8 cellular contexts compared by ENCODE assay signal in the genomic region with DNA sequence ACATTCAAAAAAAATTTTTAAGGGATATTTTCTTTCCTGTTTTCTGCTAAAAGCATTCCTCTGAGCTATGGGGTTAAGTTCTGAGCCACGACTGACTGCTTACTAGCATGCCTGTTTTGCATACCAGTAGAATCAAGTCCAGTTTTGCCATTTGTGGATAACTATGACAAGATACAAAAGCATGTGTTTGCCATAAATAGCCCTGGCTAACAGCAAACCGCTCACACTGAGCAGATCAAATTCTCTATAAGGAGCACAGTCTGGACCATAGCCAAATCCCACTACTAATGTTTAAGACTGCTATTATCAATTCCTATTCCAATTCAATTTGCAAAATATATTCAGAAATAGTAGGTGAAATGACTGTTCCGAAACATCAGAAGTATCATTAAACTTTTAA. TPM values are rescaled to one million over a fixed set of nuclear protein-coding genes. Genes with fewer than 3 reads are reported as not detected.
DNase-seq lines count a peak whose midpoint lies in the region; ATAC-seq, FAIRE-seq and TF ChIP-seq lines count a peak whose summit lies in the region.

No MANE protein-coding gene starts in this region.

- no peak overlapping the region for H3K9ac ChIP-seq in keratinocyte (ENCODE audit: control insufficient read depth, extremely low read depth, insufficient read depth, low read length)

- no peak overlapping the region for H3K4me3 Mint-ChIP-seq in activated naive CD4-positive, alpha-beta T cell treated with anti-CD3 and anti-CD28 coated beads, Interleukin-2, amount 10 ng/mL, durations not matched to agents 7 days and 5 days

- H3K4me1 Mint-ChIP-seq in activated naive CD4-positive, alpha-beta T cell treated with anti-CD3 and anti-CD28 coated beads, Interleukin-2, amount 10 ng/mL, durations not matched to agents 7 days and 5 days, result peaks cover 21% of the 10 kb centered on the region

- CTCF ChIA-PET in activated naive CD4-positive, alpha-beta T cell treated with anti-CD3 and anti-CD28 coated beads, Interleukin-2, amount 10 ng/mL, durations not matched to agents 7 days and 5 days (lab: Charles Lee), result interaction anchor here (2.7 kb wide), 1 partner anchor 12 kb away, joined by 10 read pairs; no protein-coding TSS in a partner anchor

- H3K36me3 ChIP-seq in keratinocyte (ENCODE audit: control insufficient read depth in 2 of 2, extremely low read depth in 1 of 2, insufficient read depth in 2 of 2, low read length in 2 of 2), result peaks cover 0 to 4% of the 10 kb centered on the region in 2 experiments

- ATAC-seq in GM18520 (IDR thresholded peaks at IDR 0.05; ENCODE audit: unreplicated experiment) (peak; percentile 29), HG03432 (IDR thresholded peaks at IDR 0.05; ENCODE audit: unreplicated experiment) (peak; percentile 40), SK-N-SH treated with all-trans-retinoic acid at 6 μM for 48 hours (peak; percentile 82), GM21515 (IDR thresholded peaks at IDR 0.05; ENCODE audit: unreplicated experiment) (no peak)

- FAIRE-seq in keratinocyte (lab: Jason Lieb, UNC), result peak; percentile 57

- no peak overlapping the region for H2AFZ ChIP-seq in keratinocyte (ENCODE audit: control insufficient read depth, low read length)

- no peaks in the 10 kb centered on the region for H3K9me3 Mint-ChIP-seq in activated naive CD4-positive, alpha-beta T cell treated with anti-CD3 and anti-CD28 coated beads, Interleukin-2, amount 10 ng/mL, durations not matched to agents 7 days and 5 days

- H3K27me3 ChIP-seq in keratinocyte (ENCODE audit: control insufficient read depth, extremely low read depth, insufficient read depth, low read length), result no peaks in the 10 kb centered on the region

- no peak overlapping the region for H3K4me2 ChIP-seq in keratinocyte (ENCODE audit: control insufficient read depth, extremely low read depth, insufficient read depth, low read depth, low read length)

- H3K9me1 ChIP-seq in keratinocyte (ENCODE audit: control insufficient read depth, extremely low read depth, insufficient read depth, low read length), result no peaks in the 10 kb centered on the region

- no peaks in the 10 kb centered on the region for H3K9me3 ChIP-seq in keratinocyte (ENCODE audit: control insufficient read depth, low read depth, low read length)

- H3K4me3 ChIP-seq in keratinocyte (ENCODE audit: control insufficient read depth in 2 of 3, extremely low read depth in 1 of 3, insufficient read depth in 2 of 3, low read depth in 1 of 3, low read length in 3 of 3), result no peak overlapping the region

- peaks cover 3% of the 10 kb centered on the region for H3K27me3 Mint-ChIP-seq in activated naive CD4-positive, alpha-beta T cell treated with anti-CD3 and anti-CD28 coated beads, Interleukin-2, amount 10 ng/mL, durations not matched to agents 7 days and 5 days

- dilution Hi-C loops in keratinocyte (cut with MboI; ENCODE audit: extremely low pct_ligation_motif_present, low sequenced_read_pairs), result no loop called here

- peaks cover 12% of the 10 kb centered on the region for H3K36me3 Mint-ChIP-seq in activated naive CD4-positive, alpha-beta T cell treated with anti-CD3 and anti-CD28 coated beads, Interleukin-2, amount 10 ng/mL, durations not matched to agents 7 days and 5 days

- peaks cover 7% of the 10 kb centered on the region for H3K79me2 ChIP-seq in keratinocyte (ENCODE audit: control insufficient read depth, insufficient read depth, low read length)

- no peak overlapping the region for H3K27ac Mint-ChIP-seq in activated naive CD4-positive, alpha-beta T cell treated with anti-CD3 and anti-CD28 coated beads, Interleukin-2, amount 10 ng/mL, durations not matched to agents 7 days and 5 days

- H3K27ac ChIP-seq in keratinocyte (ENCODE audit: control insufficient read depth, insufficient read depth, low read length), result no peak overlapping the region

- H4K20me1 ChIP-seq in keratinocyte (ENCODE audit: control insufficient read depth, extremely low read depth, insufficient read depth, low read length), result no peaks in the 10 kb centered on the region

- TF ChIP-seq CTCF in keratinocyte (optimal IDR thresholded peaks at IDR 0.05 in 1 of 3, IDR thresholded peaks at IDR 0.05 in 1 of 3, conservative IDR thresholded peaks at IDR 0.05 in 1 of 3; ENCODE audit: extremely low read depth in 1 of 3, insufficient read depth in 2 of 3, low read length in 3 of 3), result no peak

- DNase-seq in keratinocyte (ENCODE audit: low read depth, low spot score) (peak; percentile 32), NCI-H146 treated with DMSO at 0.1 percent for 48 hours (lab: John Stamatoyannopoulos, UW; ENCODE audit: unreplicated experiment) (no peak)
- DNase-seq in stimulated activated CD4-positive, alpha-beta T cell treated with anti-CD3 and anti-CD28 coated beads, Interleukin-15, amount 100 ng/mL, for 24 hours, result no peak
- DNase-seq in activated naive CD4-positive, alpha-beta T cell treated with anti-CD3 and anti-CD28 coated beads, Interleukin-2, amount 10 ng/mL, durations not matched to agents 7 days and 5 days, result no peak

- peaks cover 13% of the 10 kb centered on the region for H3K4me1 ChIP-seq in keratinocyte (ENCODE audit: control insufficient read depth, extremely low read depth, insufficient read depth, low read length)

TF ChIP-seq in SK-N-SH treated with all-trans-retinoic acid at 6 μM for 48 hours, 23 proteins besides CTCF, POLR2A, EP300 and RAD21:
- TF ChIP-seq ISL1 (CRISPR knock-in tag; IDR thresholded peaks at IDR 0.05) (peak; percentile 40; the same call in 1 of the 2 replicates), ZNF565 (CRISPR knock-in tag; conservative IDR thresholded peaks at IDR 0.05; ENCODE audit: low read depth) (no peak), SNAI2 (CRISPR knock-in tag; IDR thresholded peaks at IDR 0.05) (no peak), BACH2 (CRISPR knock-in tag; IDR thresholded peaks at IDR 0.05; ENCODE audit: borderline replicate concordance) (no peak)
- TF ChIP-seq, protein P1, sequence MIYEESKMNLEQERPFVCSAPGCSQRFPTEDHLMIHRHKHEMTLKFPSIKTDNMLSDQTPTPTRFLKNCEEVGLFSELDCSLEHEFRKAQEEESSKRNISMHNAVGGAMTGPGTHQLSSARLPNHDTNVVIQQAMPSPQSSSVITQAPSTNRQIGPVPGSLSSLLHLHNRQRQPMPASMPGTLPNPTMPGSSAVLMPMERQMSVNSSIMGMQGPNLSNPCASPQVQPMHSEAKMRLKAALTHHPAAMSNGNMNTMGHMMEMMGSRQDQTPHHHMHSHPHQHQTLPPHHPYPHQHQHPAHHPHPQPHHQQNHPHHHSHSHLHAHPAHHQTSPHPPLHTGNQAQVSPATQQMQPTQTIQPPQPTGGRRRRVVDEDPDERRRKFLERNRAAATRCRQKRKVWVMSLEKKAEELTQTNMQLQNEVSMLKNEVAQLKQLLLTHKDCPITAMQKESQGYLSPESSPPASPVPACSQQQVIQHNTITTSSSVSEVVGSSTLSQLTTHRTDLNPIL (CRISPR knock-in tag; IDR thresholded peaks at IDR 0.05; ENCODE audit: low read depth), result no peak
- TF ChIP-seq, protein P2, sequence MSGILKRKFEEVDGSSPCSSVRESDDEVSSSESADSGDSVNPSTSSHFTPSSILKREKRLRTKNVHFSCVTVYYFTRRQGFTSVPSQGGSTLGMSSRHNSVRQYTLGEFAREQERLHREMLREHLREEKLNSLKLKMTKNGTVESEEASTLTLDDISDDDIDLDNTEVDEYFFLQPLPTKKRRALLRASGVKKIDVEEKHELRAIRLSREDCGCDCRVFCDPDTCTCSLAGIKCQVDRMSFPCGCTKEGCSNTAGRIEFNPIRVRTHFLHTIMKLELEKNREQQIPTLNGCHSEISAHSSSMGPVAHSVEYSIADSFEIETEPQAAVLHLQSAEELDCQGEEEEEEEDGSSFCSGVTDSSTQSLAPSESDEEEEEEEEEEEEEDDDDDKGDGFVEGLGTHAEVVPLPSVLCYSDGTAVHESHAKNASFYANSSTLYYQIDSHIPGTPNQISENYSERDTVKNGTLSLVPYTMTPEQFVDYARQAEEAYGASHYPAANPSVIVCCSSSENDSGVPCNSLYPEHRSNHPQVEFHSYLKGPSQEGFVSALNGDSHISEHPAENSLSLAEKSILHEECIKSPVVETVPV (CRISPR knock-in tag; IDR thresholded peaks at IDR 0.05), result no peak
TF ChIP-seq in SK-N-SH treated with all-trans-retinoic acid at 6 μM for 48 hours: peak in this region for 1.

RNA-seq across cellular contexts. Expression of a gene that starts 3.2 kb away (rescaled TPM):
- 12.3 to 30.5 TPM (median 28.4 TPM) in 3 replicates for polyA plus RNA-seq in keratinocyte
- 7.3 TPM for polyA plus RNA-seq in keratinocyte (2011; ENCODE audit: low read depth)
- polyA plus RNA-seq in keratinocyte (2011; cell fraction: cytosol; rRNA removed), result 18.1 and 34.7 TPM in 2 replicates
- polyA plus RNA-seq in keratinocyte (2011; cell fraction: nucleus; rRNA removed), result 8.3 and 12.3 TPM in 2 replicates
- polyA plus RNA-seq in keratinocyte (2012; ENCODE audit: low replicate concordance), result 9.9 and 30.5 TPM in 2 replicates
- polyA minus RNA-seq in keratinocyte, result 6.3 to 29.0 TPM (median 11.2 TPM) in 3 replicates
- 11.1 TPM for polyA minus RNA-seq in keratinocyte (2011; cell fraction: cytosol; rRNA and poly(A)+ RNA removed)
- 3.1 and 9.2 TPM in 2 replicates for polyA minus RNA-seq in keratinocyte (2011; cell fraction: nucleus; rRNA and poly(A)+ RNA removed)
